17 cellular contexts compared by ENCODE assay signal in the genomic region with DNA sequence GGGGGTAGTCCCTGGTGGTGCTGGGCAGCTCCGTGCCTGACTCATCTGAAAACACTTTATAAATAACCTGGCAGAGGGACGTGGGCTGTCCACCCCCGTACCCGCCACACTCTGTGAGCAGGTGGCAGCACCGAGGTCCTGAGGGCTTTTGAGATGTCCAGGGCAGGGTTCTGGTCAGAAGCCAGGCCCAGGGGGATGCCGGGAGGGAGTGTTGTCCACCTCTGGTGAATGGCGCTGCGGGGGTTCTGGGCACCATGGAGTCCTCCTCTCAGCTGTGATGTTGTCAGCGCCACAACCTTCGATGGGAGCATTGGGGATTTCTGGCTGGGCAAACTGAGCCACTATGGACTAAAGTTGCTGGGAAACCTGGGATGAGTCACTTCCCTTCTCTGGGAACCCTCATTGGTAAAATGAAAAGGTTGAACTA. TPM values are rescaled to one million over a fixed set of nuclear protein-coding genes. Genes with fewer than 3 reads are reported as not detected.
DNase-seq lines count a peak whose midpoint lies in the region; ATAC-seq and TF ChIP-seq lines count a peak whose summit lies in the region.
"Had no signal": no experiment of that assay in that cellular context is flagged by ENCODE, and none has a peak within 500 bp of the region (broad histone marks: within the 10 kb centered on the region; RNA-seq: fewer than 3 reads in every experiment).

No MANE protein-coding gene starts in this region.

- no peaks in the 10 kb centered on the region for H3K36me3 Mint-ChIP-seq in mesothelial cell of epicardium
- H3K36me3 Mint-ChIP-seq: stimulated activated effector memory CD8-positive, alpha-beta T cell treated with anti-CD3 and anti-CD28 coated beads, Interleukin-12 subunit alpha, Interleukin-12 subunit beta, amount 100 ng/mL, for 72 hours had no signal

- no peaks in the 10 kb centered on the region for H3K4me1 Mint-ChIP-seq in mesothelial cell of epicardium
- H3K4me1 Mint-ChIP-seq: neural crest cell had no signal

- peaks cover 0 to 46% (median 0%) of the 10 kb centered on the region in 3 experiments for H3K27me3 ChIP-seq in neuronal stem cell (ENCODE audit: control insufficient read depth in 3 of 3, insufficient read depth in 3 of 3, low read depth in 1 of 3, low read length in 3 of 3)
- H3K27me3 ChIP-seq: BE2C had no signal

- H2AFZ ChIP-seq in neuronal stem cell (ENCODE audit: low read length), result no peak overlapping the region
- H2AFZ ChIP-seq: GM23248 had no signal

- no peaks in the 10 kb centered on the region for H3K79me1 ChIP-seq in neuronal stem cell (ENCODE audit: low read depth, low read length)

- no peak overlapping the region for H3K9ac ChIP-seq in neuronal stem cell (ENCODE audit: low read depth, low read length, poor library complexity)
- H3K9ac ChIP-seq: GM23248 had no signal

- H3K4me3 Mint-ChIP-seq in mesothelial cell of epicardium, result no peak overlapping the region
- H3K4me3 Mint-ChIP-seq: neural crest cell; stimulated activated effector memory CD8-positive, alpha-beta T cell treated with anti-CD3 and anti-CD28 coated beads, Interleukin-12 subunit alpha, Interleukin-12 subunit beta, amount 100 ng/mL, for 72 hours had no signal

- ATAC-seq in HG02981 (IDR thresholded peaks at IDR 0.05; ENCODE audit: unreplicated experiment), result no peak
- ATAC-seq: stimulated activated effector memory CD8-positive, alpha-beta T cell treated with anti-CD3 and anti-CD28 coated beads, Interleukin-12 subunit alpha, Interleukin-12 subunit beta, amount 100 ng/mL, for 72 hours had no signal

- no peak overlapping the region for H3K23ac ChIP-seq in neuronal stem cell (ENCODE audit: low read depth, low read length, poor library complexity)

- no peak overlapping the region for H3K14ac ChIP-seq in neuronal stem cell (ENCODE audit: low read length)

- H3K36me3 ChIP-seq in neuronal stem cell (replicated peaks in 1 of 2; ENCODE audit: control insufficient read depth in 2 of 2, insufficient read depth in 2 of 2, low read length in 2 of 2), result no peaks in the 10 kb centered on the region
- H3K36me3 ChIP-seq: BE2C had no signal

- no peaks in the 10 kb centered on the region for H3K9me3 ChIP-seq in neuronal stem cell (replicated peaks in 1 of 2; ENCODE audit: control insufficient read depth in 2 of 2, insufficient read depth in 1 of 2, low read depth in 1 of 2, low read length in 2 of 2)
- H3K9me3 ChIP-seq: BE2C had no signal

- WGBS in neuronal stem cell (ENCODE audit: extremely low coverage in 2 of 2, insufficient read length in 2 of 2, insufficient replicate concordance in 1 of 2), 2 donors, result no CpG with 5 or more reads among the region's 10 CpGs

- peak overlapping the region; percentile 45 for H3K4ac ChIP-seq in neuronal stem cell (ENCODE audit: low read length)

- H3K4me1 ChIP-seq in neuronal stem cell (ENCODE audit: control insufficient read depth in 2 of 2, insufficient read depth in 1 of 2, low read depth in 1 of 2, low read length in 2 of 2), result peaks cover 0 to 16% of the 10 kb centered on the region in 2 donors
- H3K4me1 ChIP-seq: BE2C had no signal

- no peak overlapping the region for H3K4me3 ChIP-seq in neuronal stem cell (ENCODE audit: low read length in 2 of 2)
- H3K4me3 ChIP-seq: GM23248 had no signal

- H3K9me3 Mint-ChIP-seq in mesothelial cell of epicardium, result no peaks in the 10 kb centered on the region
- H3K9me3 Mint-ChIP-seq: neural crest cell; stimulated activated effector memory CD8-positive, alpha-beta T cell treated with anti-CD3 and anti-CD28 coated beads, Interleukin-12 subunit alpha, Interleukin-12 subunit beta, amount 100 ng/mL, for 72 hours had no signal

- no peak for TF ChIP-seq CTCF in mesothelial cell of epicardium (IDR thresholded peaks at IDR 0.05; ENCODE audit: unreplicated experiment)

- no peak overlapping the region for H2BK12ac ChIP-seq in neuronal stem cell (ENCODE audit: low read length)

- no peak overlapping the region for H3K27ac ChIP-seq in neuronal stem cell (replicated peaks; ENCODE audit: low read length)
- H3K27ac ChIP-seq: GM23248 had no signal

- peak overlapping the region; percentile 58 for H2AK5ac ChIP-seq in neuronal stem cell (ENCODE audit: low read depth, low read length)

- H2BK120ac ChIP-seq in neuronal stem cell (ENCODE audit: low read depth, low read length), result no peak overlapping the region

- no peak overlapping the region for H4K8ac ChIP-seq in neuronal stem cell (ENCODE audit: low read depth, low read length)

- H2BK5ac ChIP-seq in neuronal stem cell (ENCODE audit: low read length), result peak overlapping the region; percentile 71

- peaks cover 42% of the 10 kb centered on the region for H3K27me3 Mint-ChIP-seq in mesothelial cell of epicardium (ENCODE audit: low read depth)

- DNase-seq in Daoy (ENCODE audit: low read depth), result peak; percentile 60
- DNase-seq in M059J (ENCODE audit: low read depth), result peak; percentile 72
- DNase-seq in cerebellum (ENCODE audit: low spot score), result peak; percentile 70
- no peak for DNase-seq in neuronal stem cell (ENCODE audit: low spot score)
- no peak for DNase-seq in NCI-H1105 treated with DMSO at 0.1 percent for 48 hours (lab: John Stamatoyannopoulos, UW)
- no peak for DNase-seq in NK-92 treated with Interleukin-12 subunit alpha and Interleukin-12 subunit beta, amount 100 ng/mL, for 24 hours (lab: John Stamatoyannopoulos, UW)
- no peak for DNase-seq in mesothelial cell of epicardium (ENCODE audit: low spot score in 2 of 2, unreplicated experiment in 2 of 2)
- DNase-seq: activated CD4-positive, CD25-positive, alpha-beta regulatory T cell treated with anti-CD3 and anti-CD28 coated beads, Interleukin-2, amount 50 U/mL, for 72 hours; activated naive CD4-positive, alpha-beta T cell treated with Interleukin-2 at 50 U/mL for 16 hours; BE2C; GM23248; mesenchymal stem cell; NCI-H2171 treated with DMSO at 0.1 percent for 48 hours; T-helper 1 cell had no signal

- peak overlapping the region; percentile 39 for H3K18ac ChIP-seq in neuronal stem cell (ENCODE audit: low read length)

- H3K27ac Mint-ChIP-seq in mesothelial cell of epicardium, result no peak overlapping the region
- H3K27ac Mint-ChIP-seq: stimulated activated effector memory CD8-positive, alpha-beta T cell treated with anti-CD3 and anti-CD28 coated beads, Interleukin-12 subunit alpha, Interleukin-12 subunit beta, amount 100 ng/mL, for 72 hours had no signal

- no peak overlapping the region for H3K4me2 ChIP-seq in neuronal stem cell (ENCODE audit: insufficient read depth, low read length, poor library complexity, severe bottlenecking)

- peak overlapping the region; percentile 37 for H2BK15ac ChIP-seq in neuronal stem cell (ENCODE audit: low read length)

- H4K91ac ChIP-seq in neuronal stem cell (ENCODE audit: low read depth, low read length, poor library complexity), result no peak overlapping the region

RNA-seq across cellular contexts. Expression of a gene that starts 27.4 kb away (rescaled TPM):
- 1.3 and 2.0 TPM in 2 replicates for total RNA-seq in Daoy (2014; rRNA removed; shearing (Covaris generic))
- not detected in 2 replicates for total RNA-seq in M059J (2014; rRNA removed; shearing (Covaris generic))
- total RNA-seq in cerebellum (10.2 TPM), mesothelial cell of epicardium (0.07 to 0.16 TPM (median 0.09 TPM) in 3 replicates)
- polyA plus RNA-seq in neuronal stem cell (2013, experiment 1 of 2), result under 0.01 TPM
- 0.01 TPM for polyA plus RNA-seq in neuronal stem cell (2013, experiment 2 of 2)
- total RNA-seq: GM23248 had no signal
- polyA plus RNA-seq: GM23248 had no signal

RNA-seq across cellular contexts. Expression of a gene that starts 50.5 kb away (rescaled TPM):
- total RNA-seq in Daoy (2014; rRNA removed; shearing (Covaris generic)), result 3.0 and 6.7 TPM in 2 replicates
- not detected in 2 replicates for total RNA-seq in M059J (2014; rRNA removed; shearing (Covaris generic))
- total RNA-seq in cerebellum, result 1.5 TPM
- 0.06 TPM for polyA plus RNA-seq in neuronal stem cell (2013, experiment 1 of 2)
- 0.07 TPM for polyA plus RNA-seq in neuronal stem cell (2013, experiment 2 of 2)
- total RNA-seq in mesothelial cell of epicardium, result 0.69 to 1.1 TPM (median 0.86 TPM) in 3 replicates
- total RNA-seq: GM23248, neural crest cell had no signal
- polyA plus RNA-seq: GM23248 had no signal

Comparison
In these comparisons a context has a peak if more than half of its experiments do, and no peak if none do; other contexts are left out.
1. DNase-seq: peak in Daoy (single experiment), M059J (single experiment) and cerebellum (single experiment); none in neuronal stem cell (single experiment), NCI-H1105 treated with DMSO at 0.1 percent for 48 hours (single experiment), NK-92 treated with Interleukin-12 subunit alpha and Interleukin-12 subunit beta, amount 100 ng/mL, for 24 hours (single experiment) and mesothelial cell of epicardium (0 of 2).